Comparison of ENCODE assay signal across 13 cellular contexts in the genomic region with DNA sequence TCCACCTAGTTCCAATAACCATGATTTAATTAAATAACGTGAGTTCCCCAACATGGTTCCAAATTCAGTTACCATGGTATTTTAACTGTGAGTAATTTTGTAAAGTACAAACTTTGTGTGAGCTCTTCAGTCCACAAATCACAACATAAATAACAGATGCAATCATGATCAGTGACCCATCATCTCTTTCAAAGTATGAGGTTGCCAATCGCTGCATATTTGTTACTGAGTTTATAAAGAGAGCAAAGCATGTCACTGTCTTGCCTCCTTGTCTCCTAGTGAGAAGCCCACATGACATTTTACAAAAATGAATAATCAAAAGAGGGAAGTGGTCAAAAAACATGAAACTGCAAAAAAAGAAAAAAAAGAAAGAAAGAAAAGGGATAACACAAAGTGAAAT.
A peak's percentile ranks its signal among the peaks of the same experiment; 100 is the strongest.
DNase-seq lines count a peak whose midpoint lies in the region; ATAC-seq and TF ChIP-seq lines count a peak whose summit lies in the region.
"Had no signal": no experiment of that assay in that cellular context is flagged by ENCODE, and none has a peak within 500 bp of the region (broad histone marks: within the 10 kb centered on the region; RNA-seq: fewer than 3 reads in every experiment).

No MANE protein-coding gene starts in this region.

- no peak for TF ChIP-seq POLR2A in body of pancreas (IDR thresholded peaks at IDR 0.05)

- no peaks in the 10 kb centered on the region for H3K36me3 Mint-ChIP-seq in dendritic cell treated with granulocyte-macrophage colony-stimulating factor and Interleukin-4, amounts not matched to agents 40 ng/mL and 50 ng/mL, for 4 days (ENCODE audit: low read depth)
- H3K36me3 Mint-ChIP-seq: natural killer cell treated with Interleukin-12 subunit alpha and Interleukin-12 subunit beta and Interleukin-15 and Interleukin-18, amount 100 ng/mL, for 72 hours had no signal

- intact Hi-C loops in dendritic cell treated with granulocyte-macrophage colony-stimulating factor and Interleukin-4, amounts not matched to agents 40 ng/mL and 50 ng/mL, for 4 days (cut with micrococcal nuclease) = loop anchor here (5.0 kb wide), 1 partner anchor 689 kb away; no protein-coding TSS in a partner anchor
- intact Hi-C loops in body of pancreas (cut with DNase I) = loop anchor here (10.0 kb wide), 1 partner anchor 696 kb away; no protein-coding TSS in a partner anchor

- DNase-seq in body of pancreas = no peak
- DNase-seq in GM23248 = no peak
- DNase-seq in stimulated activated naive CD8-positive, alpha-beta T cell treated with anti-CD3 and anti-CD28 coated beads, Interleukin-15, Interleukin-2, amounts not matched to agents 100 U/mL and 50 U/mL, for 24 hours = no peak
- no peak for DNase-seq in ureter (ENCODE audit: low spot score)
- DNase-seq: activated CD8-positive, alpha-beta T cell treated with anti-CD3 and anti-CD28 coated beads for 36 hours; dorsolateral prefrontal cortex; NCI-H2081 treated with DMSO at 0.1 percent for 48 hours had no signal

- no peaks in the 10 kb centered on the region for H3F3A ChIP-seq in GM23248 (ENCODE audit: insufficient read depth)

- peak overlapping the region; percentile 4 for H3K4me3 Mint-ChIP-seq in dendritic cell treated with granulocyte-macrophage colony-stimulating factor and Interleukin-4, amounts not matched to agents 40 ng/mL and 50 ng/mL, for 4 days
- H3K4me3 Mint-ChIP-seq: activated CD8-positive, alpha-beta T cell treated with anti-CD3 and anti-CD28 coated beads for 36 hours; natural killer cell treated with Interleukin-12 subunit alpha and Interleukin-12 subunit beta and Interleukin-15 and Interleukin-18, amount 100 ng/mL, for 72 hours; T-helper 1 cell treated with Interleukin-12 subunit alpha and Interleukin-12 subunit beta and Interleukin-4 antibody, amounts not matched to agents 30 μg/mL and 1 μg/mL, for 36 hours had no signal

- peak; percentile 71 for ATAC-seq in GM18861 (IDR thresholded peaks at IDR 0.05; ENCODE audit: unreplicated experiment)
- ATAC-seq in GM21717 (IDR thresholded peaks at IDR 0.05; ENCODE audit: unreplicated experiment) = peak; percentile 80
- peak; percentile 83 for ATAC-seq in HG03460 (IDR thresholded peaks at IDR 0.05; ENCODE audit: unreplicated experiment)
- ATAC-seq in body of pancreas = no peak
- no peak for ATAC-seq in stimulated activated naive CD8-positive, alpha-beta T cell treated with anti-CD3 and anti-CD28 coated beads, Interleukin-15, Interleukin-2, amounts not matched to agents 100 U/mL and 50 U/mL, for 24 hours
- ATAC-seq: activated CD8-positive, alpha-beta T cell treated with anti-CD3 and anti-CD28 coated beads for 36 hours; natural killer cell treated with Interleukin-12 subunit alpha and Interleukin-12 subunit beta and Interleukin-15 and Interleukin-18, amount 100 ng/mL, for 72 hours had no signal

- no peaks in the 10 kb centered on the region for H3K27me3 Mint-ChIP-seq in dendritic cell treated with granulocyte-macrophage colony-stimulating factor and Interleukin-4, amounts not matched to agents 40 ng/mL and 50 ng/mL, for 4 days

- WGBS in body of pancreas, 2 donors = 54 to 57% methylated on average over 2 of the region's 2 CpGs
- WGBS in GM23248 (ENCODE audit: low coverage in 1 of 2, low lambda C conversion rate in 2 of 2, missing lambda C conversion rate in 2 of 2), 2 experiments = 79 to 85% methylated on average over 2 of the region's 2 CpGs

- H3K9me2 ChIP-seq in GM23248 (ENCODE audit: insufficient read depth) = no peaks in the 10 kb centered on the region

- H3K4me3 ChIP-seq in body of pancreas (no peak overlapping the region), GM23248 (no peak overlapping the region)
- H3K4me3 ChIP-seq: dorsolateral prefrontal cortex had no signal

- TF ChIP-seq CTCF in body of pancreas (IDR thresholded peaks at IDR 0.05) = no peak

- peaks cover 32% of the 10 kb centered on the region for H3K4me1 Mint-ChIP-seq in dendritic cell treated with granulocyte-macrophage colony-stimulating factor and Interleukin-4, amounts not matched to agents 40 ng/mL and 50 ng/mL, for 4 days (ENCODE audit: low read depth)

- H3K9me3 ChIP-seq in body of pancreas (no peaks in the 10 kb centered on the region), GM23248 (ENCODE audit: low read depth) (no peaks in the 10 kb centered on the region)

- H3K27ac ChIP-seq in body of pancreas (no peak overlapping the region), GM23248 (no peak overlapping the region)
- H3K27ac ChIP-seq: dorsolateral prefrontal cortex had no signal

- no peak overlapping the region for H2AFZ ChIP-seq in GM23248

- in situ Hi-C loops in GM23248 (cut with MboI) = no loop called here

- no peaks in the 10 kb centered on the region for H3K36me3 ChIP-seq in body of pancreas (replicated peaks in 1 of 2; ENCODE audit: insufficient read depth in 1 of 2, low read depth in 2 of 2)
- H3K36me3 ChIP-seq in GM23248 (ENCODE audit: low read depth) = no peaks in the 10 kb centered on the region

- H3K79me2 ChIP-seq in GM23248 (ENCODE audit: insufficient read depth) = no peaks in the 10 kb centered on the region

- H3K27me3 ChIP-seq in body of pancreas = no peaks in the 10 kb centered on the region
- H3K27me3 ChIP-seq in GM23248 (replicated peaks; ENCODE audit: insufficient read depth) = peaks cover 21% of the 10 kb centered on the region

- no peaks in the 10 kb centered on the region for H4K20me1 ChIP-seq in GM23248 (ENCODE audit: insufficient read depth)

- H3K9me3 Mint-ChIP-seq in dendritic cell treated with granulocyte-macrophage colony-stimulating factor and Interleukin-4, amounts not matched to agents 40 ng/mL and 50 ng/mL, for 4 days = no peaks in the 10 kb centered on the region
- H3K9me3 Mint-ChIP-seq: natural killer cell treated with Interleukin-12 subunit alpha and Interleukin-12 subunit beta and Interleukin-15 and Interleukin-18, amount 100 ng/mL, for 72 hours had no signal

- peak overlapping the region; percentile 83 for H3K27ac Mint-ChIP-seq in dendritic cell treated with granulocyte-macrophage colony-stimulating factor and Interleukin-4, amounts not matched to agents 40 ng/mL and 50 ng/mL, for 4 days
- H3K27ac Mint-ChIP-seq: activated CD8-positive, alpha-beta T cell treated with anti-CD3 and anti-CD28 coated beads for 36 hours; natural killer cell treated with Interleukin-12 subunit alpha and Interleukin-12 subunit beta and Interleukin-15 and Interleukin-18, amount 100 ng/mL, for 72 hours; T-helper 1 cell treated with Interleukin-12 subunit alpha and Interleukin-12 subunit beta and Interleukin-4 antibody, amounts not matched to agents 30 μg/mL and 1 μg/mL, for 36 hours had no signal

- no peak overlapping the region for H3K4me2 ChIP-seq in GM23248 (ENCODE audit: unreplicated experiment)

- no peak overlapping the region for H3K9ac ChIP-seq in GM23248

- H3K4me1 ChIP-seq in body of pancreas = no peaks in the 10 kb centered on the region
- H3K4me1 ChIP-seq in GM23248 (ENCODE audit: insufficient read depth) = no peaks in the 10 kb centered on the region

Comparison
In these comparisons a context has a peak if more than half of its experiments do, and no peak if none do; other contexts are left out.
1. ATAC-seq: peak in GM18861 (single experiment), GM21717 (single experiment) and HG03460 (single experiment); none in body of pancreas (single experiment) and stimulated activated naive CD8-positive, alpha-beta T cell treated with anti-CD3 and anti-CD28 coated beads, Interleukin-15, Interleukin-2, amounts not matched to agents 100 U/mL and 50 U/mL, for 24 hours (single experiment).